8 cellular contexts compared by ENCODE assay signal in genomic region chr17:57955183-57955952, GRCh38. TPM values are rescaled to one million over a fixed set of nuclear protein-coding genes. Genes with fewer than 3 reads are reported as not detected.
DNase-seq lines count a peak whose midpoint lies in the region; ATAC-seq, FAIRE-seq and TF ChIP-seq lines count a peak whose summit lies in the region.

CUEDC1 (minus strand) TSS chr17:57955412; CDS start chr17:57885564, 69,848 bp downstream.

- H3K4me1 ChIP-seq in NT2/D1 (ENCODE audit: insufficient read depth, insufficient read length): peaks cover 17% of the 10 kb centered on the region
- H3K4me1 ChIP-seq in esophagus muscularis mucosa: peaks cover 48 to 61% (median 53%) of the 10 kb centered on the region in 4 donors
- H3K4me1 ChIP-seq in muscle layer of duodenum (ENCODE audit: control insufficient read depth in 1 of 2, insufficient read depth in 2 of 2, low read length in 2 of 2): peaks cover 20 to 44% of the 10 kb centered on the region in 2 donors

- TF ChIP-seq CTCF in D721Med (IDR thresholded peaks at IDR 0.05; ENCODE audit: insufficient read depth, missing control alignments) (peak; percentile 34), esophagus muscularis mucosa (IDR thresholded peaks at IDR 0.05) (peak; percentile 32 to 69 (median 38))

- ATAC-seq in HG02759 (IDR thresholded peaks at IDR 0.05; ENCODE audit: unreplicated experiment): peak; percentile 57
- ATAC-seq in GM19035 (IDR thresholded peaks at IDR 0.05; ENCODE audit: unreplicated experiment): no peak

- H3K36me3 ChIP-seq in NT2/D1 (ENCODE audit: insufficient read depth, insufficient read length, low read length) (peaks cover 11% of the 10 kb centered on the region), esophagus muscularis mucosa (no peaks in the 10 kb centered on the region), muscle layer of duodenum (ENCODE audit: control insufficient read depth in 1 of 2, insufficient read depth in 2 of 2, low read length in 2 of 2) (no peaks in the 10 kb centered on the region)

- WGBS in esophagus muscularis mucosa: 7% methylated on average over 15 of the region's 79 CpGs

- H3K27me3 ChIP-seq in NT2/D1 (ENCODE audit: insufficient read depth, insufficient read length) (peaks cover 19% of the 10 kb centered on the region), esophagus muscularis mucosa (no peaks in the 10 kb centered on the region), muscle layer of duodenum (ENCODE audit: low read depth, low read length) (no peaks in the 10 kb centered on the region)

- H3K4me3 ChIP-seq in NT2/D1 (ENCODE audit: insufficient read length, low read depth) (peak within 1 kb of the TSS; percentile 67), esophagus muscularis mucosa (peak within 1 kb of the TSS; percentile 84 to 98 (median 94)), muscle layer of duodenum (ENCODE audit: low read depth in 1 of 2, low read length in 2 of 2) (peak within 1 kb of the TSS; percentile 63 to 73)

- peak within 1 kb of the TSS; percentile 89 for H3K9ac ChIP-seq in NT2/D1 (ENCODE audit: insufficient read length, low read depth)

- intact Hi-C loops in esophagus muscularis mucosa (cut with DNase I): no loop called here

- no peak for TF ChIP-seq EP300 in esophagus muscularis mucosa (IDR thresholded peaks at IDR 0.05)

- DNase-seq in D721Med (ENCODE audit: insufficient read length, low spot score) (no peak), NT2/D1 (ENCODE audit: low read depth, low spot score) (no peak), esophagus muscularis mucosa (ENCODE audit: extremely low spot score) (peak; percentile 91)
- peak; percentile 73 to 79 for DNase-seq in activated T-cell treated with anti-CD3 and anti-CD28 coated beads, Interleukin-2, amount 50 U/mL, for 48 hours
- DNase-seq in stimulated activated CD8-positive, alpha-beta memory T cell treated with anti-CD3 and anti-CD28 coated beads, Interleukin-7, amount 100 ng/mL, for 48 hours (ENCODE audit: extremely low read depth in 1 of 2, low read depth in 1 of 2): peak; percentile 16 to 38

- H3K9me3 ChIP-seq in NT2/D1 (ENCODE audit: insufficient read depth, low read length): no peaks in the 10 kb centered on the region
- no peaks in the 10 kb centered on the region for H3K9me3 ChIP-seq in esophagus muscularis mucosa
- no peaks in the 10 kb centered on the region for H3K9me3 ChIP-seq in muscle layer of duodenum (ENCODE audit: control insufficient read depth in 1 of 2, low read length in 2 of 2)

- H3K27ac ChIP-seq in esophagus muscularis mucosa (replicated peaks in 1 of 4) (peak within 1 kb of the TSS; percentile 98 to 100 (median 100)), muscle layer of duodenum (ENCODE audit: low read length) (peak within 1 kb of the TSS; percentile 93)

- no peak for FAIRE-seq in D721Med (lab: Jason Lieb, UNC)

- no peak for TF ChIP-seq POLR2A in esophagus muscularis mucosa (IDR thresholded peaks at IDR 0.05; ENCODE audit: low read depth)

RNA-seq across cellular contexts. Expression of gene CUEDC1, which starts in this region (rescaled TPM):
- total RNA-seq in esophagus muscularis mucosa: 10 to 100 TPM; 30.3 to 72.2 (median 51.2) TPM

Comparison
In these comparisons a context has a peak if more than half of its experiments do, and no peak if none do; other contexts are left out.
1. DNase-seq: peak in activated T-cell treated with anti-CD3 and anti-CD28 coated beads, Interleukin-2, amount 50 U/mL, for 48 hours (2 of 2), esophagus muscularis mucosa (single experiment) and stimulated activated CD8-positive, alpha-beta memory T cell treated with anti-CD3 and anti-CD28 coated beads, Interleukin-7, amount 100 ng/mL, for 48 hours (2 of 2); none in D721Med (single experiment) and NT2/D1 (single experiment).
2. Peak in every context shown above with its lines, with median percentiles within 50 percentile points of each other: H3K4me3 ChIP-seq.